Comparison of ENCODE assay signal across 12 cellular contexts in genomic region chr22:46579751-46580449, GRCh38. TPM values are rescaled to one million over a fixed set of nuclear protein-coding genes. Genes with fewer than 3 reads are reported as not detected.
DNase-seq lines count a peak whose midpoint lies in the region; ATAC-seq, FAIRE-seq and TF ChIP-seq lines count a peak whose summit lies in the region.
"Had no signal": no experiment of that assay in that cellular context is flagged by ENCODE, and none has a peak within 500 bp of the region (broad histone marks: within the 10 kb centered on the region; RNA-seq: fewer than 3 reads in every experiment).

No MANE protein-coding gene starts in this region.

- H3K79me2 ChIP-seq in smooth muscle cell (ENCODE audit: low read depth), result peaks cover 14% of the 10 kb centered on the region

- no peak for TF ChIP-seq CTCF in CD4-positive, alpha-beta T cell (IDR thresholded peaks at IDR 0.05)
- TF ChIP-seq CTCF in kidney (IDR thresholded peaks at IDR 0.05; ENCODE audit: borderline replicate concordance, extremely low read depth, insufficient read depth) (no peak), smooth muscle cell (IDR thresholded peaks at IDR 0.05; ENCODE audit: borderline replicate concordance, insufficient read depth, poor library complexity, severe bottlenecking) (no peak)

- H3K27ac Mint-ChIP-seq in CD4-positive, alpha-beta T cell, result peak overlapping the region; percentile 86
- H3K27ac Mint-ChIP-seq in CD4-positive, alpha-beta memory T cell, result peak overlapping the region in 3 of 7 donors; percentile 37 to 90 (median 41)

- no peaks in the 10 kb centered on the region for H3K9me3 ChIP-seq in CD4-positive, alpha-beta T cell (ENCODE audit: control insufficient read depth, low read length)
- no peaks in the 10 kb centered on the region for H3K9me3 ChIP-seq in adipocyte (ENCODE audit: control insufficient read depth, low read length)
- H3K9me3 ChIP-seq in kidney (ENCODE audit: control insufficient read depth in 1 of 2, low read length in 2 of 2), result no peaks in the 10 kb centered on the region
- no peaks in the 10 kb centered on the region for H3K9me3 ChIP-seq in CD4-positive, alpha-beta memory T cell (ENCODE audit: control insufficient read depth in 1 of 2, low read length in 2 of 2)
- H3K9me3 ChIP-seq in smooth muscle cell (replicated peaks; ENCODE audit: low read depth), result no peaks in the 10 kb centered on the region

- FAIRE-seq in kidney (lab: Jason Lieb, UNC), result no peak

- H3K27ac ChIP-seq in CD4-positive, alpha-beta T cell (ENCODE audit: low read depth, low read length), result no peak overlapping the region
- H3K27ac ChIP-seq in kidney (ENCODE audit: low read depth in 2 of 2, low read length in 2 of 2) (peak overlapping the region; percentile 54 to 72), smooth muscle cell (ENCODE audit: low read depth) (no peak overlapping the region)
- H3K27ac ChIP-seq in CD4-positive, alpha-beta memory T cell (ENCODE audit: low read depth, low read length), result no peak overlapping the region

- no peak overlapping the region for H2AFZ ChIP-seq in smooth muscle cell (ENCODE audit: low read depth)

- H3K4me1 ChIP-seq in adipocyte (ENCODE audit: control insufficient read depth, insufficient read depth, low read length) (peaks cover 36% of the 10 kb centered on the region), kidney (ENCODE audit: control insufficient read depth in 1 of 2, insufficient read depth in 1 of 2, low read depth in 1 of 2, low read length in 2 of 2) (peaks cover 24 to 44% of the 10 kb centered on the region in 2 donors), smooth muscle cell (ENCODE audit: low read depth) (peaks cover 16% of the 10 kb centered on the region)
- peaks cover 26% of the 10 kb centered on the region for H3K4me1 ChIP-seq in CD4-positive, alpha-beta memory T cell (ENCODE audit: insufficient read depth, low read length)

- in situ Hi-C loops in G401 (cut with HindIII; ENCODE audit: low sequenced_read_pairs), result no loop called here

- peak overlapping the region; percentile 95 for H3K4me3 Mint-ChIP-seq in CD4-positive, alpha-beta T cell
- peak overlapping the region in 4 of 8 donors; percentile 21 to 52 (median 26) for H3K4me3 Mint-ChIP-seq in CD4-positive, alpha-beta memory T cell

- H3K9ac ChIP-seq in adipocyte (ENCODE audit: low read length) (peak overlapping the region; percentile 87), kidney (ENCODE audit: low read length in 2 of 2) (no peak overlapping the region), smooth muscle cell (ENCODE audit: low read depth) (no peak overlapping the region)

- 91% methylated on average over 14 of the region's 14 CpGs for WGBS in smooth muscle cell (ENCODE audit: low lambda C conversion rate)

- CTCF ChIA-PET in CD4-positive, alpha-beta T cell (lab: Charles Lee), result no interaction called here
- CTCF ChIA-PET in CD4-positive, alpha-beta memory T cell (lab: Charles Lee; ENCODE audit: partially characterized antibody), result no interaction called here

- ATAC-seq in CD4-positive, alpha-beta T cell (ENCODE audit: poor library complexity), result no peak
- ATAC-seq in sciatic nerve, result no peak
- no peak for ATAC-seq in HG03159 (IDR thresholded peaks at IDR 0.05; ENCODE audit: unreplicated experiment)

- no peaks in the 10 kb centered on the region for H3K9me3 Mint-ChIP-seq in CD4-positive, alpha-beta T cell
- H3K9me3 Mint-ChIP-seq in CD4-positive, alpha-beta memory T cell, result no peaks in the 10 kb centered on the region

- H3K36me3 ChIP-seq in adipocyte (ENCODE audit: control insufficient read depth, insufficient read depth, low read length, severe bottlenecking) (no peaks in the 10 kb centered on the region), kidney (ENCODE audit: control insufficient read depth in 1 of 2, insufficient read depth in 2 of 2, low read length in 2 of 2) (no peaks in the 10 kb centered on the region), smooth muscle cell (ENCODE audit: low read depth) (no peaks in the 10 kb centered on the region)
- no peaks in the 10 kb centered on the region for H3K36me3 ChIP-seq in CD4-positive, alpha-beta memory T cell (ENCODE audit: insufficient read depth, low read length)

- no peak overlapping the region for H3K4me2 ChIP-seq in smooth muscle cell

- POLR2A ChIA-PET in CD4-positive, alpha-beta T cell (lab: Charles Lee), result no interaction called here
- POLR2A ChIA-PET in CD4-positive, alpha-beta memory T cell (lab: Charles Lee; ENCODE audit: partially characterized antibody), result no interaction called here

- peak overlapping the region; percentile 86 for H3K4me3 ChIP-seq in adipocyte (ENCODE audit: low read length)
- no peak overlapping the region for H3K4me3 ChIP-seq in kidney (ENCODE audit: low read length in 2 of 2)
- no peak overlapping the region for H3K4me3 ChIP-seq in CD4-positive, alpha-beta memory T cell (ENCODE audit: low read length in 2 of 2)
- no peak overlapping the region for H3K4me3 ChIP-seq in smooth muscle cell

- no peaks in the 10 kb centered on the region for H3K27me3 ChIP-seq in CD4-positive, alpha-beta T cell (ENCODE audit: control insufficient read depth, insufficient read depth, low read length)
- no peaks in the 10 kb centered on the region for H3K27me3 ChIP-seq in adipocyte (replicated peaks; ENCODE audit: control insufficient read depth, insufficient read depth, low read length)
- no peaks in the 10 kb centered on the region for H3K27me3 ChIP-seq in CD4-positive, alpha-beta memory T cell (ENCODE audit: insufficient read depth, low read length)
- no peaks in the 10 kb centered on the region for H3K27me3 ChIP-seq in smooth muscle cell (ENCODE audit: low read depth)

- H3K4me1 Mint-ChIP-seq in CD4-positive, alpha-beta T cell (ENCODE audit: low read depth), result peaks cover 42% of the 10 kb centered on the region
- peaks cover 13 to 52% (median 33%) of the 10 kb centered on the region in 4 donors for H3K4me1 Mint-ChIP-seq in CD4-positive, alpha-beta memory T cell

- peaks cover 11% of the 10 kb centered on the region for H3K36me3 Mint-ChIP-seq in CD4-positive, alpha-beta T cell (ENCODE audit: low read depth)
- peaks cover 0 to 6% of the 10 kb centered on the region in 2 donors for H3K36me3 Mint-ChIP-seq in CD4-positive, alpha-beta memory T cell

- H4K20me1 ChIP-seq in smooth muscle cell (ENCODE audit: low read depth), result peaks cover 63% of the 10 kb centered on the region

- peaks cover 7% of the 10 kb centered on the region for H3F3A ChIP-seq in smooth muscle cell (ENCODE audit: low read depth)

- no peaks in the 10 kb centered on the region for H3K27me3 Mint-ChIP-seq in CD4-positive, alpha-beta T cell
- no peaks in the 10 kb centered on the region for H3K27me3 Mint-ChIP-seq in CD4-positive, alpha-beta memory T cell

- intact Hi-C loops in CD4-positive, alpha-beta T cell (cut with DNase I, micrococcal nuclease), result loop anchor here (5.0 kb wide), 2 partner anchors 32 to 92 kb away; no protein-coding TSS in a partner anchor
- intact Hi-C loops in kidney (cut with DNase I), result no loop called here
- intact Hi-C loops in sciatic nerve (cut with DNase I), result no loop called here
- intact Hi-C loops in CD4-positive, alpha-beta memory T cell (cut with micrococcal nuclease), result loop anchor here (5.0 kb wide), 1 partner anchor 92 kb away; no protein-coding TSS in a partner anchor

- no peak for DNase-seq in CD4-positive, alpha-beta T cell
- DNase-seq in adipocyte (ENCODE audit: low read depth) (no peak), kidney (peak; percentile 61), sciatic nerve (ENCODE audit: low spot score) (peak; percentile 53), G401 (ENCODE audit: low spot score) (no peak), smooth muscle cell (lab: John Stamatoyannopoulos, UW; ENCODE audit: unreplicated experiment) (no peak)
- no peak for DNase-seq in CD4-positive, alpha-beta memory T cell
- DNase-seq: activated naive CD4-positive, alpha-beta T cell treated with Interleukin-2 at 50 U/mL for 16 hours; SHP77; stimulated activated CD4-positive, alpha-beta T cell treated with anti-CD3 and anti-CD28 coated beads, Interleukin-15, amount 100 ng/mL, for 24 hours; stimulated activated naive CD4-positive, alpha-beta T cell had no signal

RNA-seq across cellular contexts. Expression of gene GRAMD4, which starts 40.3 kb away (rescaled TPM):
- total RNA-seq in CD4-positive, alpha-beta T cell, result 10 to 100 TPM; 13.9 to 15.6 TPM
- total RNA-seq in kidney (58.2 TPM), sciatic nerve (51.5 TPM), smooth muscle cell (7.5 and 16.6 TPM in 2 replicates)
- polyA plus RNA-seq in kidney (ENCODE audit: insufficient read depth, low read depth, low replicate concordance) (12.1 TPM), smooth muscle cell (14.5 and 15.5 TPM in 2 replicates)
- 23.5 and 45.4 TPM in 2 replicates for total RNA-seq in G401 (2014; rRNA removed; shearing (Covaris generic))
- 10 to 100 TPM; 16.1 to 19.6 TPM for total RNA-seq in CD4-positive, alpha-beta memory T cell
- polyA plus RNA-seq in CD4-positive, alpha-beta memory T cell, result 1 to 10 TPM in 1 of 2 donors, under 1 TPM in 1; 0.73 to 7.2 TPM

RNA-seq across cellular contexts. Expression of gene CELSR1, which starts 42.5 kb away (rescaled TPM):
- 1 to 10 TPM; 1.0 to 1.1 TPM for total RNA-seq in CD4-positive, alpha-beta T cell
- total RNA-seq in kidney, result 49.9 TPM
- polyA plus RNA-seq in kidney (ENCODE audit: insufficient read depth, low read depth, low replicate concordance), result 15.7 TPM
- 1.9 TPM for total RNA-seq in sciatic nerve
- total RNA-seq in G401 (2014; rRNA removed; shearing (Covaris generic)), result 5.5 and 10.1 TPM in 2 replicates
- 1 to 10 TPM in 1 of 2 experiments, under 1 TPM in 1; 0.94 to 1.1 TPM for total RNA-seq in CD4-positive, alpha-beta memory T cell
- polyA plus RNA-seq in CD4-positive, alpha-beta memory T cell, result under 1 TPM; 0.47 to 0.67 TPM
- total RNA-seq in smooth muscle cell, result 15.2 and 17.6 TPM in 2 replicates
- 3.6 and 12.3 TPM in 2 replicates for polyA plus RNA-seq in smooth muscle cell

Comparison
In these comparisons a context has a peak if more than half of its experiments do, and no peak if none do; other contexts are left out.
1. DNase-seq: peak in kidney (single experiment) and sciatic nerve (single experiment); none in CD4-positive, alpha-beta T cell (0 of 10), adipocyte (single experiment), G401 (single experiment), CD4-positive, alpha-beta memory T cell (0 of 5) and smooth muscle cell (single experiment).
2. H3K27ac ChIP-seq: peak in kidney (2 of 2); none in CD4-positive, alpha-beta T cell (single experiment), CD4-positive, alpha-beta memory T cell (single experiment) and smooth muscle cell (single experiment).
3. intact Hi-C loops: an anchor here in CD4-positive, alpha-beta T cell (5.0 kb wide) and CD4-positive, alpha-beta memory T cell (5.0 kb wide); none called in kidney and sciatic nerve.